ENCODE assay signal across 8 cellular contexts in genomic region chr20:34558320-34559202, GRCh38. TPM values are rescaled to one million over a fixed set of nuclear protein-coding genes. Genes with fewer than 3 reads are reported as not detected.
DNase-seq lines count a peak whose midpoint lies in the region; ATAC-seq and TF ChIP-seq lines count a peak whose summit lies in the region.

TSS of gene MAP1LC3A (plus strand) at chr20:34558718. CDS start at chr20:34558869, 151 bp downstream.

- no peaks in the 10 kb centered on the region for H4K20me1 ChIP-seq in DOHH2 (ENCODE audit: control insufficient read depth, insufficient read depth, low read depth, low read length)

- H3K79me2 ChIP-seq in DOHH2 (ENCODE audit: control insufficient read depth, low read length): no peaks in the 10 kb centered on the region

- peak; percentile 94 for DNase-seq in activated naive CD4-positive, alpha-beta T cell treated with anti-CD3 and anti-CD28 coated beads, Interleukin-2, amount 10 ng/mL, durations not matched to agents 7 days and 5 days
- peak; percentile 81 for DNase-seq in foreskin melanocyte
- DNase-seq in neural crest cell (ENCODE audit: low read depth, low spot score): peak; percentile 93
- DNase-seq in stimulated activated naive CD8-positive, alpha-beta T cell treated with anti-CD3 and anti-CD28 coated beads, Interleukin-15, Interleukin-2, amounts not matched to agents 100 U/mL and 50 U/mL, for 24 hours: peak; percentile 93

- H3K4me1 Mint-ChIP-seq in activated naive CD4-positive, alpha-beta T cell treated with anti-CD3 and anti-CD28 coated beads, Interleukin-2, amount 10 ng/mL, durations not matched to agents 7 days and 5 days: peaks cover 13% of the 10 kb centered on the region
- H3K4me1 Mint-ChIP-seq in neural crest cell: peaks cover 10% of the 10 kb centered on the region

- H3F3A ChIP-seq in DOHH2 (ENCODE audit: control insufficient read depth, insufficient read depth): no peaks in the 10 kb centered on the region

- CTCF ChIA-PET in activated naive CD4-positive, alpha-beta T cell treated with anti-CD3 and anti-CD28 coated beads, Interleukin-2, amount 10 ng/mL, durations not matched to agents 7 days and 5 days (lab: Charles Lee): interaction anchor here (0.6 to 2.0 kb wide), 5 partner anchors 25 to 246 kb away, joined by 3 to 10 read pairs (median 4); no protein-coding TSS in a partner anchor

- H3K4me1 ChIP-seq in DOHH2 (ENCODE audit: control insufficient read depth, low read length): 0 out of 2 replicates have a peak, but pooled peaks cover 4% of the 10 kb centered on the region

- H3K4me3 ChIP-seq in DOHH2 (ENCODE audit: low read length): peak within 1 kb of the TSS; percentile 76

- H3K9me2 ChIP-seq in DOHH2 (replicated peaks; ENCODE audit: control insufficient read depth, low read length): no peaks in the 10 kb centered on the region

- no peaks in the 10 kb centered on the region for H3K36me3 ChIP-seq in DOHH2 (ENCODE audit: control insufficient read depth, low read length)

- no peaks in the 10 kb centered on the region for H3K36me3 Mint-ChIP-seq in activated naive CD4-positive, alpha-beta T cell treated with anti-CD3 and anti-CD28 coated beads, Interleukin-2, amount 10 ng/mL, durations not matched to agents 7 days and 5 days
- H3K36me3 Mint-ChIP-seq in neural crest cell (ENCODE audit: low read depth): peaks cover 8% of the 10 kb centered on the region

- peak within 1 kb of the TSS; percentile 71 for H3K4me3 Mint-ChIP-seq in activated naive CD4-positive, alpha-beta T cell treated with anti-CD3 and anti-CD28 coated beads, Interleukin-2, amount 10 ng/mL, durations not matched to agents 7 days and 5 days
- H3K4me3 Mint-ChIP-seq in neural crest cell: peak within 1 kb of the TSS; percentile 88

- no peaks in the 10 kb centered on the region for H3K27me3 Mint-ChIP-seq in activated naive CD4-positive, alpha-beta T cell treated with anti-CD3 and anti-CD28 coated beads, Interleukin-2, amount 10 ng/mL, durations not matched to agents 7 days and 5 days
- no peaks in the 10 kb centered on the region for H3K27me3 Mint-ChIP-seq in neural crest cell (ENCODE audit: low read depth)

- TF ChIP-seq CTCF in DOHH2 (IDR thresholded peaks at IDR 0.05; ENCODE audit: low read depth, low read length, poor library complexity, severe bottlenecking) (no peak), neural crest cell (conservative IDR thresholded peaks at IDR 0.05) (no peak)

- no peak within 1 kb of the TSS for H3K27ac ChIP-seq in DOHH2 (ENCODE audit: low read depth, low read length)

- no peaks in the 10 kb centered on the region for H3K27me3 ChIP-seq in DOHH2 (ENCODE audit: control insufficient read depth, low read length)

- H3K9me3 Mint-ChIP-seq in activated naive CD4-positive, alpha-beta T cell treated with anti-CD3 and anti-CD28 coated beads, Interleukin-2, amount 10 ng/mL, durations not matched to agents 7 days and 5 days: no peaks in the 10 kb centered on the region
- H3K9me3 Mint-ChIP-seq in neural crest cell: no peaks in the 10 kb centered on the region

- peak within 1 kb of the TSS; percentile 79 for H3K27ac Mint-ChIP-seq in activated naive CD4-positive, alpha-beta T cell treated with anti-CD3 and anti-CD28 coated beads, Interleukin-2, amount 10 ng/mL, durations not matched to agents 7 days and 5 days
- H3K27ac Mint-ChIP-seq in neural crest cell (ENCODE audit: unreplicated experiment): peak within 1 kb of the TSS; percentile 48

- H3K9me3 ChIP-seq in DOHH2 (ENCODE audit: control insufficient read depth, insufficient read depth, low read length): no peaks in the 10 kb centered on the region

- peak within 1 kb of the TSS; percentile 78 for H3K4me2 ChIP-seq in DOHH2 (ENCODE audit: low read length)

- peak; percentile 72 for ATAC-seq in HG02798 (IDR thresholded peaks at IDR 0.05; ENCODE audit: poor library complexity, unreplicated experiment)
- ATAC-seq in stimulated activated naive CD8-positive, alpha-beta T cell treated with anti-CD3 and anti-CD28 coated beads, Interleukin-15, Interleukin-2, amounts not matched to agents 100 U/mL and 50 U/mL, for 24 hours: peak; percentile 82
- no peak for ATAC-seq in HG03139 (IDR thresholded peaks at IDR 0.05; ENCODE audit: unreplicated experiment)

TF ChIP-seq in PFSK-1, 5 proteins besides CTCF, POLR2A, EP300 and RAD21:
- TF ChIP-seq REST (IDR thresholded peaks at IDR 0.05; ENCODE audit: insufficient read depth in 1 of 2, low read depth in 2 of 2, low read length in 2 of 2) (no peak), FOXP2 (optimal IDR thresholded peaks at IDR 0.05; ENCODE audit: borderline replicate concordance, extremely low read depth, extremely low read length, insufficient read depth) (peak; percentile 62)

RNA-seq across cellular contexts. Expression of gene MAP1LC3A, which starts in this region (rescaled TPM):
- 49.5 TPM for polyA plus RNA-seq in PFSK-1 (2012; ENCODE audit: insufficient read length, low read depth)
- total RNA-seq in neural crest cell: 17.5 and 17.8 TPM in 2 replicates
